In the genomic region with DNA sequence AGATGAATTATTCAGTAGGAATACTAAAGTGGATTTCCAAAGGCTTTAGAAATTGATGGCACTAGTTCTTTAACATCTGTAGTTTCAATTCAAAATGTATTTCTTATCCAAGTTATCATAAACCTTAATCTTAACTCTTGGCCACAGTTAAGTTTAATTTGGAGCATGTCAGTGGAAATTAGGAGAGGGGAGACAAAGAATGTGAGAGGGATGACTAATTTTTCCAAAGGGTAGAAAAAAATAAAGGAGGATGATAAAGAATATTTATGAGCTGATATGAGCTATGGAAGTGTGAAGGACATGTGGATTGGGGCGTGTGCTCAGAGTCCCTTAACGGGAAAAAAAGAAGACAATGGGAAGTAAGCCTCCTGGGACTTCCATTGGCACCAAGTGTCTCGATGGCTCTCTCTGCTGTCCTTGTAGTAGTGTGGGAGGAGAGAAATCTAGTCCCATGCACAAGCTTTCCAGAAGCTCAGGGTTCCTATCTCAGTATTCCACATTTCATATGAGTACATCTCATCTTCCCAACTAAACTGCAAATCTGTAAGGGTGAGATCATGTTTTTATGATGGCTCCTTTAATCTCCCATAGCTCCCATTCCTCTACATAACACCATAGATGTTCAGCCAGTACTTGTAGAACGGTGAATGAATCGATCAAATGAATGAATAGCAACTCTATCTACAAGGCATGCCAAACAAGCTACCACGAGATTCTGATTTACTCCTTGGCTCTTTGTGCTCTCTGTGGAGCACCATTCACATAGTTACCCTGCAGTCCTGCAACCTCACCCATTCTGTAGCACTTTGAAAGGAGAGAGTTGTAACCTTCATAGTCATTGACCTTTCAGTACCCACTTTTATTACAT, we compare ENCODE assay signal across 30 cellular contexts. TPM values are rescaled to one million over a fixed set of nuclear protein-coding genes. Genes with fewer than 3 reads are reported as not detected.
"Had no signal": no experiment of that assay in that cellular context is flagged by ENCODE, and none has a peak within 500 bp of the region (broad histone marks: within the 10 kb centered on the region; RNA-seq: fewer than 3 reads in every experiment).

No MANE protein-coding gene starts in this region.

- DNase-seq: activated B cell treated with CpG ODN at 0.5 μM for 24 hours; activated CD4-positive, alpha-beta T cell treated with anti-CD3 and anti-CD28 coated beads for 1 hour; activated CD4-positive, alpha-beta T cell treated with anti-CD3 and anti-CD28 coated beads, Interleukin-2, amount 10 ng/mL, durations not matched to agents 24 days and 14 days; activated CD4-positive, alpha-beta T cell treated with anti-CD3 and anti-CD28 coated beads, Interleukin-2, amount 50 U/mL, for 48 hours; activated gamma-delta T cell treated with Interleukin-2 at 50 U/mL for 16 hours; activated naive CD4-positive, alpha-beta T cell treated with anti-CD3 and anti-CD28 coated beads, Interleukin-2, amount 10 ng/mL, durations not matched to agents 7 days and 5 days; activated naive CD8-positive, alpha-beta T cell treated with anti-CD3 and anti-CD28 coated beads for 36 hours; activated T-cell treated with anti-CD3 and anti-CD28 coated beads for 4 hours; activated T-cell treated with anti-CD3 and anti-CD28 coated beads, Interleukin-2, amount 50 U/mL, for 48 hours; caudate nucleus; Karpas-422; MM.1S; NCI-H1105; NCI-H1436; NCI-H1694 treated with DMSO at 0.1 percent for 48 hours; NCI-H2081; NCI-H2171; NCI-H2227 treated with DMSO at 0.1 percent for 48 hours; NCI-H446 treated with DMSO at 0.1 percent for 48 hours; NCI-H524 treated with DMSO at 0.1 percent for 48 hours; NCI-H774; Right ventricle myocardium superior; SJCRH30; T-cell; T-helper 2 cell; T1000 had no signal

- H3K4me3 ChIP-seq: K562, SJCRH30 had no signal

- H3K27me3 ChIP-seq: SJCRH30 had no signal

- H3K4me1 ChIP-seq: SJCRH30 had no signal

- H3K36me3 ChIP-seq: SJCRH30 had no signal

- ATAC-seq: K562, Panc1, T-cell had no signal

- H3K9me3 ChIP-seq: SJCRH30 had no signal

- H3K27ac ChIP-seq: RWPE1, SJCRH30 had no signal

RNA-seq across cellular contexts. Expression of gene BCL2L14, which starts 27.3 kb away (rescaled TPM):
- total RNA-seq: activated B cell treated with CpG ODN at 0.5 μM for 24 hours, cerebellum, K562, Right ventricle myocardium superior, SJCRH30 had no signal
- polyA plus RNA-seq: K562 had no signal
